1 cellular context compared by ENCODE assay signal in genomic region chr17:1961187-1961586, GRCh38.
A peak's percentile ranks its signal among the peaks of the same experiment; 100 is the strongest.
TF ChIP-seq lines count a peak whose summit lies in the region.

No MANE protein-coding gene starts in this region.

TF ChIP-seq in K562, 482 proteins besides CTCF, POLR2A, EP300 and RAD21 (continued from another document):
- TF ChIP-seq RREB1 (CRISPR knock-in tag; IDR thresholded peaks at IDR 0.05) (no peak), CBFA2T2 (conservative IDR thresholded peaks at IDR 0.05) (peak; percentile 50), TSHZ1 (CRISPR knock-in tag; IDR thresholded peaks at IDR 0.05) (no peak), RAD51 (IDR thresholded peaks at IDR 0.05; ENCODE audit: borderline replicate concordance, low read depth) (peak; percentile 89), TARDBP (IDR thresholded peaks at IDR 0.05) (no peak), GABPA (tag; conservative IDR thresholded peaks at IDR 0.05; ENCODE audit: low read depth) (no peak), KHSRP (IDR thresholded peaks at IDR 0.05) (no peak), SMARCA4 (IDR thresholded peaks at IDR 0.05) (no peak), TRIM28 (IDR thresholded peaks at IDR 0.05) (no peak), SIX5 (IDR thresholded peaks at IDR 0.05; ENCODE audit: borderline replicate concordance in 1 of 2, insufficient read depth in 1 of 2, low read depth in 1 of 2, low read length in 2 of 2) (no peak), HNRNPH1 (optimal IDR thresholded peaks at IDR 0.05; ENCODE audit: low read depth, low read length) (no peak), SRSF1 (IDR thresholded peaks at IDR 0.05; ENCODE audit: low read depth, low read length) (no peak), ZNF184 (CRISPR knock-in tag; IDR thresholded peaks at IDR 0.05) (no peak), FOXP1 (CRISPR knock-in tag; IDR thresholded peaks at IDR 0.05) (no peak), TBP (optimal IDR thresholded peaks at IDR 0.05; ENCODE audit: low read depth, low read length) (no peak), L3MBTL2 (IDR thresholded peaks at IDR 0.05) (peak; percentile 60; the same call in 1 of the 2 replicates)
- TF ChIP-seq, protein P1, sequence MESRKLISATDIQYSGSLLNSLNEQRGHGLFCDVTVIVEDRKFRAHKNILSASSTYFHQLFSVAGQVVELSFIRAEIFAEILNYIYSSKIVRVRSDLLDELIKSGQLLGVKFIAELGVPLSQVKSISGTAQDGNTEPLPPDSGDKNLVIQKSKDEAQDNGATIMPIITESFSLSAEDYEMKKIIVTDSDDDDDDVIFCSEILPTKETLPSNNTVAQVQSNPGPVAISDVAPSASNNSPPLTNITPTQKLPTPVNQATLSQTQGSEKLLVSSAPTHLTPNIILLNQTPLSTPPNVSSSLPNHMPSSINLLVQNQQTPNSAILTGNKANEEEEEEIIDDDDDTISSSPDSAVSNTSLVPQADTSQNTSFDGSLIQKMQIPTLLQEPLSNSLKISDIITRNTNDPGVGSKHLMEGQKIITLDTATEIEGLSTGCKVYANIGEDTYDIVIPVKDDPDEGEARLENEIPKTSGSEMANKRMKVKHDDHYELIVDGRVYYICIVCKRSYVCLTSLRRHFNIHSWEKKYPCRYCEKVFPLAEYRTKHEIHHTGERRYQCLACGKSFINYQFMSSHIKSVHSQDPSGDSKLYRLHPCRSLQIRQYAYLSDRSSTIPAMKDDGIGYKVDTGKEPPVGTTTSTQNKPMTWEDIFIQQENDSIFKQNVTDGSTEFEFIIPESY (CRISPR knock-in tag; IDR thresholded peaks at IDR 0.05) = peak; percentile 48; the same call in 1 of the 2 replicates
- TF ChIP-seq, protein P2, sequence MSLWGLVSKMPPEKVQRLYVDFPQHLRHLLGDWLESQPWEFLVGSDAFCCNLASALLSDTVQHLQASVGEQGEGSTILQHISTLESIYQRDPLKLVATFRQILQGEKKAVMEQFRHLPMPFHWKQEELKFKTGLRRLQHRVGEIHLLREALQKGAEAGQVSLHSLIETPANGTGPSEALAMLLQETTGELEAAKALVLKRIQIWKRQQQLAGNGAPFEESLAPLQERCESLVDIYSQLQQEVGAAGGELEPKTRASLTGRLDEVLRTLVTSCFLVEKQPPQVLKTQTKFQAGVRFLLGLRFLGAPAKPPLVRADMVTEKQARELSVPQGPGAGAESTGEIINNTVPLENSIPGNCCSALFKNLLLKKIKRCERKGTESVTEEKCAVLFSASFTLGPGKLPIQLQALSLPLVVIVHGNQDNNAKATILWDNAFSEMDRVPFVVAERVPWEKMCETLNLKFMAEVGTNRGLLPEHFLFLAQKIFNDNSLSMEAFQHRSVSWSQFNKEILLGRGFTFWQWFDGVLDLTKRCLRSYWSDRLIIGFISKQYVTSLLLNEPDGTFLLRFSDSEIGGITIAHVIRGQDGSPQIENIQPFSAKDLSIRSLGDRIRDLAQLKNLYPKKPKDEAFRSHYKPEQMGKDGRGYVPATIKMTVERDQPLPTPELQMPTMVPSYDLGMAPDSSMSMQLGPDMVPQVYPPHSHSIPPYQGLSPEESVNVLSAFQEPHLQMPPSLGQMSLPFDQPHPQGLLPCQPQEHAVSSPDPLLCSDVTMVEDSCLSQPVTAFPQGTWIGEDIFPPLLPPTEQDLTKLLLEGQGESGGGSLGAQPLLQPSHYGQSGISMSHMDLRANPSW (CRISPR knock-in tag; IDR thresholded peaks at IDR 0.05) = no peak
TF ChIP-seq in K562: peak in this region for 14.
